23 cellular contexts compared by ENCODE assay signal in the genomic region with DNA sequence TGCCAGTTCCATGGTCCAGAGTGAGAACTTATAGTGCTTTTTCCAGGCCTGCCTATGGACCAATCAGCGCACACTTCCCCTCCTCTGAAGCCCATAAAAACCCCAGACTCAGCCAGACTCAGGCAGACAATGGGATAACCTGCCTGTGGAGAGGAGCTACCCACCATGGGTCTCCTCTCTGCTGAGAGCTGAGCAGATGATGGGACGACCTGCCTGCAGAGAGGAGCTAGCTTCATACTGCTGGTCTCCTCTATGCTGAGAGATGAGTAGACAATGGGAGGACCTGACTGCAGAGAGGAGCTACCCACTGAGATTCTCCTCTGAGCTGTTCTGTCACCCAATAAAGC.
"Had no signal": no experiment of that assay in that cellular context is flagged by ENCODE, and none has a peak within 500 bp of the region (broad histone marks: within the 10 kb centered on the region; RNA-seq: fewer than 3 reads in every experiment).

No MANE protein-coding gene starts in this region.

- FAIRE-seq: HepG2 had no signal

- H3K36me3 ChIP-seq: SJCRH30 had no signal

- H3K27me3 ChIP-seq: Peyer's patch, SJCRH30 had no signal

- DNase-seq: IMR-90, Kasumi-1, MV-4-11, NCI-H1048, NCI-H1105, NCI-H1417 treated with DMSO at 0.1 percent for 48 hours, NCI-H146, NCI-H1694 treated with DMSO at 0.1 percent for 48 hours, NCI-H1930, NCI-H2081 treated with DMSO at 0.1 percent for 48 hours, NCI-H2227 treated with DMSO at 0.1 percent for 48 hours, NCI-H524, NCI-H69, NCI-H774, PC-9, Peyer's patch, SHP77 treated with DMSO at 0.1 percent for 48 hours, SJCRH30, T-helper 1 cell had no signal

- H3K4me3 ChIP-seq: PC-9, Peyer's patch, SJCRH30 had no signal

- H3K9me3 ChIP-seq: Peyer's patch, SJCRH30 had no signal

- H3K4me1 ChIP-seq: Peyer's patch, SJCRH30 had no signal

- ATAC-seq: HepG2, Right ventricle myocardium inferior, SK-N-SH treated with all-trans-retinoic acid at 6 μM for 48 hours had no signal

- H3K27ac ChIP-seq: KMS-11, PC-9, Peyer's patch, SJCRH30 had no signal
